ENCODE assay signal across 1 cellular context in the genomic region with DNA sequence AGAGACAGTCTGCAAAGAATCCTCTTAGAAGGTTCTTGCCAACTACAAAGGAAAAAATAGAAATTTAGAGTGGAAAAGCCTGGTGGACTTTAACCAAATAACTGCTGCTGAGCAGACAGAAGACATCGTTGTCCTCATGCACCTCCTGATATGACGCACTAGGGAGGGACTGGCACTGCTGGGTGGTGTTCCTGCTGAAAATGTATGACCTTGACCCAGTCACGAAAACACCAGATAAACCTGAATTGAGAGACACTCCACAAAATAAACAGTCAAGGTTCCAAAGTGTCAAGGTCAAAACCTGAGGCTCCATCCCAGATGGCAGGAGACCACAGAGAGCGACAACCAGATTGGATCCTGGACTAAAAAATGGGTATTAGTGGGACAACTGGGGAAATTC.
TF ChIP-seq lines count a peak whose summit lies in the region.

No MANE protein-coding gene starts in this region.

TF ChIP-seq in A549, 52 proteins besides CTCF, POLR2A, EP300 and RAD21 (continued from another document):
- TF ChIP-seq CHD4 (IDR thresholded peaks at IDR 0.05; ENCODE audit: borderline replicate concordance) (no peak), JUN (IDR thresholded peaks at IDR 0.05) (no peak), HES2 (IDR thresholded peaks at IDR 0.05) (no peak), MAFK (IDR thresholded peaks at IDR 0.05; ENCODE audit: partially characterized antibody) (no peak), ZNF302 (CRISPR knock-in tag; IDR thresholded peaks at IDR 0.05) (no peak), HOXB5 (CRISPR knock-in tag; IDR thresholded peaks at IDR 0.05) (no peak), HDAC2 (IDR thresholded peaks at IDR 0.05) (no peak), ZSCAN20 (CRISPR knock-in tag; IDR thresholded peaks at IDR 0.05) (no peak), SREBF2 (IDR thresholded peaks at IDR 0.05) (no peak), FOXS1 (CRISPR knock-in tag; IDR thresholded peaks at IDR 0.05) (no peak), JUNB (IDR thresholded peaks at IDR 0.05) (no peak), BHLHE40 (IDR thresholded peaks at IDR 0.05; ENCODE audit: low read depth, low read length) (no peak)
